In genomic region chr10:60732240-60733188, GRCh38 we compare ENCODE assay signal across 8 cellular contexts. TPM values are rescaled to one million over a fixed set of nuclear protein-coding genes. Genes with fewer than 3 reads are reported as not detected.
DNase-seq lines count a peak whose midpoint lies in the region; ATAC-seq, FAIRE-seq and TF ChIP-seq lines count a peak whose summit lies in the region.

No MANE protein-coding gene starts in this region.

- no peak for FAIRE-seq in D721Med (lab: Jason Lieb, UNC)

- CTCF ChIA-PET in activated CD4-positive, alpha-beta T cell treated with anti-CD3 and anti-CD28 coated beads, Interleukin-2, amount 10 ng/mL, durations not matched to agents 7 days and 5 days (lab: Charles Lee), result interaction anchor here (1.9 kb wide), 1 partner anchor 46 kb away, joined by 4 read pairs; the partner anchor contains the start of gene CDK1

- peak overlapping the region; percentile 92 for H3K27ac Mint-ChIP-seq in activated CD4-positive, alpha-beta T cell treated with anti-CD3 and anti-CD28 coated beads, Interleukin-2, amount 10 ng/mL, durations not matched to agents 7 days and 5 days

- POLR2A ChIA-PET in activated CD4-positive, alpha-beta T cell treated with anti-CD3 and anti-CD28 coated beads, Interleukin-2, amount 10 ng/mL, durations not matched to agents 7 days and 5 days (lab: Charles Lee), result no interaction called here

- peak overlapping the region; percentile 96 for H3K4me3 Mint-ChIP-seq in activated CD4-positive, alpha-beta T cell treated with anti-CD3 and anti-CD28 coated beads, Interleukin-2, amount 10 ng/mL, durations not matched to agents 7 days and 5 days

- H3K27me3 Mint-ChIP-seq in activated CD4-positive, alpha-beta T cell treated with anti-CD3 and anti-CD28 coated beads, Interleukin-2, amount 10 ng/mL, durations not matched to agents 7 days and 5 days, result peaks cover 2% of the 10 kb centered on the region

- TF ChIP-seq CTCF in omental fat pad (IDR thresholded peaks at IDR 0.05) (no peak), D721Med (IDR thresholded peaks at IDR 0.05; ENCODE audit: insufficient read depth, missing control alignments) (no peak)

- peaks cover 48% of the 10 kb centered on the region for H3K4me1 Mint-ChIP-seq in activated CD4-positive, alpha-beta T cell treated with anti-CD3 and anti-CD28 coated beads, Interleukin-2, amount 10 ng/mL, durations not matched to agents 7 days and 5 days

- DNase-seq in stimulated activated CD4-positive, alpha-beta T cell treated with anti-CD3 and anti-CD28 coated beads, Interleukin-4, amount 100 ng/mL, for 1 hour, result peak; percentile 16
- DNase-seq in stimulated activated CD4-positive, alpha-beta T cell treated with anti-CD3 and anti-CD28 coated beads, Interleukin-4, amount 100 ng/mL, for 4 hours, result no peak
- DNase-seq in activated CD4-positive, alpha-beta T cell treated with anti-CD3 and anti-CD28 coated beads, Interleukin-2, amount 10 ng/mL, durations not matched to agents 7 days and 5 days, result peak; percentile 47
- no peak for DNase-seq in omental fat pad (ENCODE audit: low spot score)
- no peak for DNase-seq in D721Med (ENCODE audit: insufficient read length, low spot score)
- no peak for DNase-seq in effector CD8-positive, alpha-beta T cell (lab: John Stamatoyannopoulos, UW)

- ATAC-seq in HG03521 (IDR thresholded peaks at IDR 0.05; ENCODE audit: unreplicated experiment), result peak; percentile 2
- ATAC-seq in esophagus mucosa, result peak; percentile 46
- peak; percentile 35 for ATAC-seq in omental fat pad (ENCODE audit: low FRiP score)

- peaks cover 22% of the 10 kb centered on the region for H3K36me3 Mint-ChIP-seq in activated CD4-positive, alpha-beta T cell treated with anti-CD3 and anti-CD28 coated beads, Interleukin-2, amount 10 ng/mL, durations not matched to agents 7 days and 5 days (ENCODE audit: low read depth)

- H3K9me3 Mint-ChIP-seq in activated CD4-positive, alpha-beta T cell treated with anti-CD3 and anti-CD28 coated beads, Interleukin-2, amount 10 ng/mL, durations not matched to agents 7 days and 5 days, result no peaks in the 10 kb centered on the region

RNA-seq across cellular contexts. Expression of gene CDK1, which starts 45.8 kb away (rescaled TPM):
- total RNA-seq in activated CD4-positive, alpha-beta T cell treated with anti-CD3 and anti-CD28 coated beads, Interleukin-2, amount 10 ng/mL, durations not matched to agents 7 days and 5 days, result 100 to 1,000 TPM; 127 to 132 TPM
- total RNA-seq in esophagus mucosa, result 25.2 TPM
- 1 to 10 TPM; 1.9 to 9.1 (median 5.0) TPM for total RNA-seq in omental fat pad

Comparison
In these comparisons a context has a peak if more than half of its experiments do, and no peak if none do; other contexts are left out.
1. DNase-seq: peak in stimulated activated CD4-positive, alpha-beta T cell treated with anti-CD3 and anti-CD28 coated beads, Interleukin-4, amount 100 ng/mL, for 1 hour (single experiment) and activated CD4-positive, alpha-beta T cell treated with anti-CD3 and anti-CD28 coated beads, Interleukin-2, amount 10 ng/mL, durations not matched to agents 7 days and 5 days (single experiment); none in stimulated activated CD4-positive, alpha-beta T cell treated with anti-CD3 and anti-CD28 coated beads, Interleukin-4, amount 100 ng/mL, for 4 hours (0 of 2), omental fat pad (single experiment), D721Med (single experiment) and effector CD8-positive, alpha-beta T cell (single experiment).
2. Peak in every context shown above with its lines, with median percentiles within 50 percentile points of each other: ATAC-seq.